Comparison of ENCODE assay signal across 25 cellular contexts in the genomic region with DNA sequence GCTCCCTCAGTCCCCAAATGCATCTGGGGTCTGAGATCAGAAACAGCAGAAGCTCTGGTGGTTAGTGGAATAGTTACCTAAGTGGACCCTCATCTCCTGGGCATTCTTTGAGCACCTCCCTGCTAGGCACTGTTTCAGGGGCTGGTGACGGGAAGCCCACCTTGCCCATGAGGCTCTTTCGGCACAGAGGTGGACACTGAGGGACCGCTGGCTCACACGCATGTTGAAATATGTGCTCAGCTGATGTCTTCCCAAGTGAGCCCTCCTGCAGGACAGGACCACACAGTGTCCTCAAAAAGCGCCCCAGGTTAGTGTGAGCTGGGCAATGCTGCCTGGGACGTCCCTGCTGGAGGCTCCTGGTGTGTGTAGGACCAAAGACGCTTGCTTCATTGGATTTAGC.
"Had no signal": no experiment of that assay in that cellular context is flagged by ENCODE, and none has a peak within 500 bp of the region (broad histone marks: within the 10 kb centered on the region; RNA-seq: fewer than 3 reads in every experiment).

No MANE protein-coding gene starts in this region.

- H3K27me3 ChIP-seq: MG63 had no signal

- FAIRE-seq: RCC 7860 had no signal

- ATAC-seq: Panc1, Right ventricle myocardium inferior, SK-N-SH treated with all-trans-retinoic acid at 6 μM for 48 hours had no signal

- H3K9me3 ChIP-seq: MG63, SJCRH30 had no signal

- DNase-seq: Kasumi-1, MG63, NCI-H1048, NCI-H1436, NCI-H146, NCI-H1694, NCI-H187, NCI-H1930, NCI-H2029 treated with DMSO at 0.1 percent for 48 hours, NCI-H2081 treated with DMSO at 0.1 percent for 48 hours, NCI-H2107, NCI-H226, NCI-H446 treated with DMSO at 0.1 percent for 48 hours, NCI-H524, NCI-H526, NCI-H774, PC-9, SIG-M5, SJCRH30 had no signal

- H3K27ac ChIP-seq: PC-9, RWPE1, SJCRH30, SK-N-MC had no signal

- H3K4me1 ChIP-seq: SJCRH30 had no signal

- H2AFZ ChIP-seq: PC-9 had no signal

- H3K36me3 ChIP-seq: MG63, SJCRH30 had no signal

- H3K4me3 ChIP-seq: MG63, PC-9, SJCRH30, SK-N-MC had no signal

- H3K4me2 ChIP-seq: PC-9 had no signal
